Comparison of ENCODE assay signal across 8 cellular contexts in genomic region chr9:136807281-136808074, GRCh38. TPM values are rescaled to one million over a fixed set of nuclear protein-coding genes. Genes with fewer than 3 reads are reported as not detected.
A peak's percentile ranks its signal among the peaks of the same experiment; 100 is the strongest.
DNase-seq lines count a peak whose midpoint lies in the region; ATAC-seq and TF ChIP-seq lines count a peak whose summit lies in the region.

Gene RABL6, plus strand, starts transcription at chr9:136807948. Its CDS starts 249 bp downstream, at chr9:136808197.

- peak within 1 kb of the TSS; percentile 62; the same call in 1 of the 2 replicates for H2AFZ ChIP-seq in Karpas-422 (ENCODE audit: low read length)

- H3K27ac ChIP-seq in Karpas-422 (ENCODE audit: low read length) (peak within 1 kb of the TSS; percentile 69), heart left ventricle (peak within 1 kb of the TSS; percentile 64 to 96 (median 92)), upper lobe of left lung (peak within 1 kb of the TSS; percentile 84 to 94 (median 88))

- H3K36me3 Mint-ChIP-seq in activated naive CD8-positive, alpha-beta T cell treated with anti-CD3 and anti-CD28 coated beads, Interleukin-2, amount 50 U/mL, for 24 hours (ENCODE audit: low read depth) = peaks cover 12% of the 10 kb centered on the region
- H3K36me3 Mint-ChIP-seq in progenitor cell of endocrine pancreas (ENCODE audit: insufficient read depth) = peaks cover 7% of the 10 kb centered on the region

- TF ChIP-seq EP300 in upper lobe of left lung (IDR thresholded peaks at IDR 0.05) = no peak

- intact Hi-C loops in heart left ventricle (cut with DNase I) = no loop called here

- H3K9me3 Mint-ChIP-seq in activated naive CD8-positive, alpha-beta T cell treated with anti-CD3 and anti-CD28 coated beads, Interleukin-2, amount 50 U/mL, for 24 hours = no peaks in the 10 kb centered on the region
- no peaks in the 10 kb centered on the region for H3K9me3 Mint-ChIP-seq in progenitor cell of endocrine pancreas (ENCODE audit: low read depth)

- no peaks in the 10 kb centered on the region for H4K20me1 ChIP-seq in Karpas-422 (ENCODE audit: insufficient read depth, low read depth, low read length)

- peaks cover 16% of the 10 kb centered on the region; the same call in 1 of the 2 replicates for H3K36me3 ChIP-seq in Karpas-422 (ENCODE audit: insufficient read depth, low read length)
- peaks cover 0 to 24% (median 10%) of the 10 kb centered on the region in 9 donors for H3K36me3 ChIP-seq in heart left ventricle
- H3K36me3 ChIP-seq in upper lobe of left lung = peaks cover 0 to 3% (median 0%) of the 10 kb centered on the region in 4 donors

- 1% methylated on average over 38 to 96 of the region's 96 CpGs for WGBS in heart left ventricle, 4 donors
- WGBS in upper lobe of left lung, 2 donors = 0 to 2% methylated on average over 32 to 63 of the region's 96 CpGs

- peak within 1 kb of the TSS; percentile 89 for H3K27ac Mint-ChIP-seq in activated naive CD8-positive, alpha-beta T cell treated with anti-CD3 and anti-CD28 coated beads, Interleukin-2, amount 50 U/mL, for 24 hours
- peak within 1 kb of the TSS; percentile 92 for H3K27ac Mint-ChIP-seq in progenitor cell of endocrine pancreas

- H3K4me1 Mint-ChIP-seq in activated naive CD8-positive, alpha-beta T cell treated with anti-CD3 and anti-CD28 coated beads, Interleukin-2, amount 50 U/mL, for 24 hours = peaks cover 29% of the 10 kb centered on the region
- H3K4me1 Mint-ChIP-seq in progenitor cell of endocrine pancreas (ENCODE audit: low read depth) = peaks cover 24% of the 10 kb centered on the region

- no peaks in the 10 kb centered on the region for H3K9me2 ChIP-seq in Karpas-422 (replicated peaks; ENCODE audit: insufficient read depth, low read length)

- ATAC-seq in GM21737 (IDR thresholded peaks at IDR 0.05; ENCODE audit: unreplicated experiment) = peak; percentile 62
- peak; percentile 85 for ATAC-seq in activated naive CD8-positive, alpha-beta T cell treated with anti-CD3 and anti-CD28 coated beads, Interleukin-2, amount 50 U/mL, for 24 hours
- peak; percentile 62 to 94 (median 88) for ATAC-seq in heart left ventricle
- peak; percentile 77 to 96 for ATAC-seq in upper lobe of left lung (ENCODE audit: low FRiP score in 2 of 2)

- TF ChIP-seq CTCF in heart left ventricle (IDR thresholded peaks at IDR 0.05) (no peak), progenitor cell of endocrine pancreas (IDR thresholded peaks at IDR 0.05; ENCODE audit: unreplicated experiment) (no peak), upper lobe of left lung (IDR thresholded peaks at IDR 0.05) (peak in 4 of 6 experiments; percentile 24 to 46 (median 32))

- H3K9me3 ChIP-seq in Karpas-422 (ENCODE audit: low read length) (no peaks in the 10 kb centered on the region), heart left ventricle (no peaks in the 10 kb centered on the region), upper lobe of left lung (no peaks in the 10 kb centered on the region)

- H3K4me1 ChIP-seq in Karpas-422 (ENCODE audit: low read length) = peaks cover 38% of the 10 kb centered on the region
- peaks cover 13 to 45% (median 33%) of the 10 kb centered on the region in 12 donors for H3K4me1 ChIP-seq in heart left ventricle
- peaks cover 31 to 52% (median 33%) of the 10 kb centered on the region in 4 donors for H3K4me1 ChIP-seq in upper lobe of left lung

- H3K4me3 ChIP-seq in Karpas-422 (ENCODE audit: low read length) (peak within 1 kb of the TSS; percentile 99), heart left ventricle (peak within 1 kb of the TSS; percentile 80 to 100 (median 94)), upper lobe of left lung (peak within 1 kb of the TSS; percentile 95 to 99 (median 99))

- DNase-seq in ELR (ENCODE audit: low read depth) = peak; percentile 83
- DNase-seq in Karpas-422 = peak; percentile 93
- DNase-seq in T follicular helper cell (ENCODE audit: low read depth) = peak; percentile 72
- peak; percentile 83 for DNase-seq in activated naive CD8-positive, alpha-beta T cell treated with anti-CD3 and anti-CD28 coated beads, Interleukin-2, amount 50 U/mL, for 24 hours
- peak; percentile 81 to 92 (median 83) for DNase-seq in heart left ventricle
- DNase-seq in progenitor cell of endocrine pancreas (ENCODE audit: low spot score, unreplicated experiment) = peak; percentile 61
- DNase-seq in upper lobe of left lung = peak; percentile 67 to 97

- H3K27me3 ChIP-seq in Karpas-422 (ENCODE audit: low read length) = no peaks in the 10 kb centered on the region
- H3K27me3 ChIP-seq in heart left ventricle = peaks cover 0 to 1% (median 0%) of the 10 kb centered on the region in 9 donors
- no peaks in the 10 kb centered on the region for H3K27me3 ChIP-seq in upper lobe of left lung

- peak within 1 kb of the TSS; percentile 100 for H3K9ac ChIP-seq in Karpas-422 (ENCODE audit: low read length)

- peak within 1 kb of the TSS; percentile 99 for H3K4me2 ChIP-seq in Karpas-422 (ENCODE audit: low read depth, low read length, poor library complexity, severe bottlenecking)

- H3K4me3 Mint-ChIP-seq in activated naive CD8-positive, alpha-beta T cell treated with anti-CD3 and anti-CD28 coated beads, Interleukin-2, amount 50 U/mL, for 24 hours = peak within 1 kb of the TSS; percentile 85
- H3K4me3 Mint-ChIP-seq in progenitor cell of endocrine pancreas (ENCODE audit: low read depth) = peak within 1 kb of the TSS; percentile 89

- no peaks in the 10 kb centered on the region for H3K27me3 Mint-ChIP-seq in activated naive CD8-positive, alpha-beta T cell treated with anti-CD3 and anti-CD28 coated beads, Interleukin-2, amount 50 U/mL, for 24 hours
- H3K27me3 Mint-ChIP-seq in progenitor cell of endocrine pancreas = no peaks in the 10 kb centered on the region

- H3K79me2 ChIP-seq in Karpas-422 (ENCODE audit: low read length) = peaks cover 58% of the 10 kb centered on the region

- TF ChIP-seq POLR2A in heart left ventricle (IDR thresholded peaks at IDR 0.05) (peak in 1 of 2 donors; percentile 73), upper lobe of left lung (IDR thresholded peaks at IDR 0.05) (peak in 3 of 4 donors; percentile 41 to 87 (median 72))

RNA-seq across cellular contexts. Expression of gene RABL6, which starts in this region (rescaled TPM):
- total RNA-seq in Karpas-422 (2014; rRNA removed; shearing (Covaris generic); ENCODE audit: low replicate concordance) = 43.1 and 78.1 TPM in 2 replicates
- total RNA-seq in heart left ventricle = 10 to 100 TPM; 59.4 to 82.2 (median 71.6) TPM
- polyA plus RNA-seq in heart left ventricle = 10 to 100 TPM; 63.5 to 90.8 TPM
- 129 and 130 TPM in 2 replicates for total RNA-seq in progenitor cell of endocrine pancreas
- 100 to 1,000 TPM in 2 of 6 donors, 10 to 100 TPM in 4; 47.2 to 128 (median 78.9) TPM for total RNA-seq in upper lobe of left lung

Comparison
In these comparisons a context has a peak if more than half of its experiments do, and no peak if none do; other contexts are left out.
1. Peak in every context shown above with its lines: DNase-seq, ATAC-seq, H3K4me3 ChIP-seq and H3K27ac ChIP-seq.
2. CTCF ChIP-seq: peak in upper lobe of left lung (4 of 6); none in heart left ventricle (0 of 12) and progenitor cell of endocrine pancreas (single experiment).